20 cellular contexts compared by ENCODE assay signal in the genomic region with DNA sequence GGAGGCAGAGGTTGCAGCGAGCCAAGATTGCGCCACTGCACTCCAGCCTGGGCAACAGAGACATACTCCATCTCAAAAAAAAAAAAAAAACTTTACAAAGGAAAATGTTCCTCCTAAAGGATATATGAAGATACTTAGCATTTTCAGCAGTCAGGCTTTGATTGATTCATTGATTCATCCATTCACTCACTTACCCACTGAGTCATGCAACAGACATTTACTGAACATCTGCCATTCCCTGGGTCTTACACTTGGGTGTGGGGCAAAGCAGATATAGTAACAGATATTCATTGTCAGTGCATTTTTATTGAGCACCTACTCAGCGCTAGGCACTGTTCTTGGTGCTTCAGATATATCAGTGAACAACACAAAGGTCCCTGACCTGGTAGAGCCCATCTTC. TPM values are rescaled to one million over a fixed set of nuclear protein-coding genes. Genes with fewer than 3 reads are reported as not detected.
DNase-seq lines count a peak whose midpoint lies in the region; ATAC-seq and TF ChIP-seq lines count a peak whose summit lies in the region.
"Had no signal": no experiment of that assay in that cellular context is flagged by ENCODE, and none has a peak within 500 bp of the region (broad histone marks: within the 10 kb centered on the region; RNA-seq: fewer than 3 reads in every experiment).

No MANE protein-coding gene starts in this region.

- POLR2A ChIA-PET in A673 (lab: Charles Lee; ENCODE audit: low non-redundant PET) = no interaction called here

- H3K4me1 ChIP-seq in A673 (ENCODE audit: insufficient read depth, low read length, poor library complexity, severe bottlenecking) = peaks cover under 1% of the 10 kb centered on the region
- H3K4me1 ChIP-seq in foreskin keratinocyte = peaks cover 17% of the 10 kb centered on the region
- H3K4me1 ChIP-seq: uterus had no signal

- intact Hi-C loops in A673 (cut with micrococcal nuclease; ENCODE audit: unreplicated experiment) = loop anchor here (5.0 to 10.0 kb wide), 3 partner anchors 119 to 657 kb away; no protein-coding TSS in a partner anchor

- ATAC-seq in foreskin keratinocyte (peak; percentile 60), HG03342 (IDR thresholded peaks at IDR 0.05; ENCODE audit: unreplicated experiment) (no peak)

- no TSS peak for BruUV-seq in A673 (replicated peaks; lab: Mats Ljungman, UMichigan)

- H3K9me3 ChIP-seq in A673 (ENCODE audit: low read depth, low read length, poor library complexity, severe bottlenecking) = no peaks in the 10 kb centered on the region
- H3K9me3 ChIP-seq: uterus had no signal

- no peak overlapping the region for H3K4me3 ChIP-seq in A673 (ENCODE audit: low read depth, low read length, poor library complexity, severe bottlenecking)
- H3K4me3 ChIP-seq: uterus had no signal

- DNase-seq in A673 (ENCODE audit: low spot score) (peak; percentile 29), HS-5 (ENCODE audit: low read depth) (peak; percentile 67), amniotic epithelial cell (ENCODE audit: low read depth) (peak; percentile 67), foreskin keratinocyte (peak; percentile 79 to 92), NCI-H524 treated with DMSO at 0.1 percent for 48 hours (lab: John Stamatoyannopoulos, UW) (no peak)
- DNase-seq in stimulated activated CD4-positive, alpha-beta T cell treated with anti-CD3 and anti-CD28 coated beads, Interleukin-2, amount 100 ng/mL, for 24 hours = no peak
- DNase-seq in activated CD8-positive, alpha-beta memory T cell treated with anti-CD3 and anti-CD28 coated beads, Interleukin-2, amount 50 U/mL, for 4 hours = no peak
- DNase-seq: activated CD4-positive, alpha-beta T cell treated with anti-CD3 and anti-CD28 coated beads, Interleukin-2, amount 50 U/mL, for 4 hours; activated T-cell treated with anti-CD3 and anti-CD28 coated beads, Interleukin-2, amount 50 U/mL, for 24 hours; GF-D8; NCI-H2029 treated with DMSO at 0.1 percent for 48 hours; NCI-H82; nephron progenitor cell; RPMI8226; stimulated activated naive CD4-positive, alpha-beta T cell treated with Interleukin-2 at 50 U/mL for 16 hours; uterus had no signal

- H3K27me3 ChIP-seq in A673 (replicated peaks; ENCODE audit: insufficient read depth, low read depth, low read length, poor library complexity) (no peaks in the 10 kb centered on the region), foreskin keratinocyte (no peaks in the 10 kb centered on the region)
- H3K27me3 ChIP-seq: uterus had no signal

- no peak for TF ChIP-seq CTCF in A673 (conservative IDR thresholded peaks at IDR 0.05; ENCODE audit: low read depth, low read length)
- TF ChIP-seq CTCF in foreskin keratinocyte (conservative IDR thresholded peaks at IDR 0.05) = no peak

- no peak overlapping the region for H3K27ac ChIP-seq in A673 (ENCODE audit: low read depth, low read length, poor library complexity, severe bottlenecking)
- no peak overlapping the region for H3K27ac ChIP-seq in foreskin keratinocyte
- H3K27ac ChIP-seq: uterus had no signal

- CTCF ChIA-PET in A673 (lab: Charles Lee) = interaction anchor here (0.7 kb wide), 1 partner anchor 459 kb away, joined by 3 read pairs; no protein-coding TSS in a partner anchor

- no peaks in the 10 kb centered on the region for H3K36me3 ChIP-seq in A673 (ENCODE audit: insufficient read depth, low read length, poor library complexity, severe bottlenecking)
- H3K36me3 ChIP-seq: uterus had no signal

RNA-seq across cellular contexts. Expression of gene LACTBL1, which starts 5.6 kb away (rescaled TPM):
- 0.24 TPM in 1 of 2 replicates, not detected in the other for total RNA-seq in A673 (2021)
- not detected in 2 replicates for total RNA-seq in foreskin keratinocyte
- not detected in 2 replicates for polyA plus RNA-seq in foreskin keratinocyte
- total RNA-seq: cardiac septum, H1, lung microvascular endothelial cell, uterus had no signal
- polyA plus RNA-seq: H1 had no signal

RNA-seq across cellular contexts. Expression of gene TEX46, which starts 37.4 kb away (rescaled TPM):
- total RNA-seq in A673 (2021) (not detected in 2 replicates), foreskin keratinocyte (not detected in 2 replicates)
- 0.19 TPM in 1 of 2 replicates, not detected in the other for polyA plus RNA-seq in foreskin keratinocyte
- total RNA-seq: cardiac septum, H1, lung microvascular endothelial cell had no signal
- polyA plus RNA-seq: H1 had no signal

RNA-seq across cellular contexts. Expression of gene KDM1A, which starts 41.0 kb away (rescaled TPM):
- total RNA-seq in A673 (2021) = 201 and 224 TPM in 2 replicates
- 122 and 126 TPM in 2 replicates for total RNA-seq in foreskin keratinocyte
- polyA plus RNA-seq in foreskin keratinocyte = 83.3 and 84.3 TPM in 2 replicates

Comparison
In these comparisons a context has a peak if more than half of its experiments do, and no peak if none do; other contexts are left out.
1. DNase-seq: peak in A673 (single experiment), HS-5 (single experiment), amniotic epithelial cell (single experiment) and foreskin keratinocyte (2 of 2); none in stimulated activated CD4-positive, alpha-beta T cell treated with anti-CD3 and anti-CD28 coated beads, Interleukin-2, amount 100 ng/mL, for 24 hours (0 of 2), activated CD8-positive, alpha-beta memory T cell treated with anti-CD3 and anti-CD28 coated beads, Interleukin-2, amount 50 U/mL, for 4 hours (single experiment) and NCI-H524 treated with DMSO at 0.1 percent for 48 hours (single experiment).